In the genomic region with DNA sequence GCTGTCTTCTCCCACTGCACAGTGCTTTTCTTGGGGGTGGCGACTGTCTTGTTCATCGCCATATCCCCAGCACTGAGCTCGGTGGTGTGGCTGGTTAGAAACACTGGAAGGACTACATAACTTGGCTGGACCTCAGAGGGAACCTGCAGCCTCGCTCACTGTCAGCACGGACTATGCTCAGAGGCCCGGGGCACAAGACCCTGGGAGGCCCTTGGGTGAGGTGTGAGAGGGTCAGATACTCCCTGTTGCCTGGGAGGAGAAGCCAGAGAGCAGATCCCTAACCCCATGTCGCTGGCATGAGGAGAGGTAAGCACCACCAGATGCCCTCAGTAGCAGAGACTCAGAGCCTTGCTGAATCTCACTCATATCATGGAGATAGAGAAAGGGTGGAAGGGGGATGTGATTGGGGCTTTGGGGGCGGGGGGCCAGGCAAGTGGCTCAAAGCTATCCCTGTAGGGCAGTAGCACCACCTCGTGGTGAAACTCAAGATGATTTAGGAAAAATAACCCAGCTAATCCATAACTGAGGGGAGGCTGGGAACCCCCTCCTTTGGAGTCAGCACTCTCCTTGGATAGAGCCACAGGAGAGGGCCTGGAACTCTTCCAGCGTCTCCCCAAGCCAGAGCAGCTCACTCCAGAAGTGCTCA, we compare ENCODE assay signal across 7 cellular contexts. TPM values are rescaled to one million over a fixed set of nuclear protein-coding genes. Genes with fewer than 3 reads are reported as not detected.
DNase-seq lines count a peak whose midpoint lies in the region; ATAC-seq lines count a peak whose summit lies in the region.

No MANE protein-coding gene starts in this region.

- intact Hi-C loops in left cardiac atrium (cut with DNase I): loop anchor here (2.0 to 5.0 kb wide), 5 partner anchors 36 to 121 kb away; no protein-coding TSS in a partner anchor

- peak overlapping the region in 2 of 3 donors; percentile 10 to 40 for H3K9ac ChIP-seq in skeletal muscle tissue (ENCODE audit: low read depth in 1 of 3, low read length in 3 of 3)

- no peaks in the 10 kb centered on the region for H3K9me3 ChIP-seq in MG63
- H3K9me3 ChIP-seq in skeletal muscle tissue (ENCODE audit: control insufficient read depth in 3 of 3, low read length in 3 of 3): no peaks in the 10 kb centered on the region

- no peak overlapping the region for H3K4me3 ChIP-seq in MG63
- H3K4me3 ChIP-seq in skeletal muscle tissue (ENCODE audit: low read length in 3 of 3): no peak overlapping the region

- H3K27me3 ChIP-seq in MG63 (no peaks in the 10 kb centered on the region), skeletal muscle tissue (ENCODE audit: control insufficient read depth in 3 of 3, insufficient read depth in 3 of 3, low read length in 3 of 3) (no peaks in the 10 kb centered on the region)

- H3K4me1 ChIP-seq in skeletal muscle tissue (ENCODE audit: control insufficient read depth in 3 of 3, insufficient read depth in 3 of 3, low read length in 3 of 3): peaks cover 22 to 42% (median 22%) of the 10 kb centered on the region in 3 donors

- H3K36me3 ChIP-seq in MG63 (no peaks in the 10 kb centered on the region), skeletal muscle tissue (ENCODE audit: control insufficient read depth in 3 of 3, insufficient read depth in 3 of 3, low read length in 3 of 3) (no peaks in the 10 kb centered on the region)

- peak; percentile 54 to 55 for ATAC-seq in left cardiac atrium

- no peak overlapping the region for H3K27ac ChIP-seq in skeletal muscle tissue (ENCODE audit: low read depth, low read length)

- peak; percentile 67 for DNase-seq in ELR (ENCODE audit: low read depth)
- DNase-seq in MG63: peak; percentile 34
- peak; percentile 41 for DNase-seq in activated naive CD4-positive, alpha-beta T cell treated with Interleukin-2 at 50 U/mL for 16 hours
- no peak for DNase-seq in left cardiac atrium
- no peak for DNase-seq in NCI-H1048 (lab: John Stamatoyannopoulos, UW)
- no peak for DNase-seq in SW480 (ENCODE audit: low spot score)

RNA-seq across cellular contexts. Expression of a gene that starts 18.7 kb away (rescaled TPM):
- 30.5 and 31.5 TPM in 2 replicates for total RNA-seq in MG63 (2014; rRNA removed; shearing (Covaris generic); ENCODE audit: low replicate concordance)
- 10 to 100 TPM; 41.6 to 58.0 TPM for total RNA-seq in left cardiac atrium
- total RNA-seq in skeletal muscle tissue: 21.4 TPM

Comparison
In these comparisons a context has a peak if more than half of its experiments do, and no peak if none do; other contexts are left out.
1. DNase-seq: peak in ELR (single experiment), MG63 (single experiment) and activated naive CD4-positive, alpha-beta T cell treated with Interleukin-2 at 50 U/mL for 16 hours (single experiment); none in left cardiac atrium (single experiment), NCI-H1048 (single experiment) and SW480 (single experiment).